8 cellular contexts compared by ENCODE assay signal in the genomic region with DNA sequence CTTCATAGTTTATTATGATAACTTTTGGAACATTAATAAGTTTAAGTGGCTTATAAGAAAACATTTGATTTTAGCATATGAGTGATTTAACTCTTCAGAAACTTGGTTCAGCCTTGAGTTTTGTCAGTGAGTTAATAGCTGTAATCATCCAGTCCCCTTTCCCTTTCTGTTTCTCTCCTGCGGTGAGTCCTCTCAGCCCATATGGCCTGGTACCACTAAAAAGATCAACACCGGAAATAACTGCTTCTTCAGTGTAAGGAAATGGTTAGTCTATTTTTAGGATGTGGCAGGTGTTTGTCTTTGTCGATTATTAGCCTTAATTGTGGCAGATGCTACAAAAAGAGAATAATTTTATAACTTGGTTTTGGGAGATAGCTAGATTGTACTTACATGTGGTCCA.
DNase-seq lines count a peak whose midpoint lies in the region; ATAC-seq, FAIRE-seq and TF ChIP-seq lines count a peak whose summit lies in the region.

No MANE protein-coding gene starts in this region.

- H3K9ac ChIP-seq in endodermal cell (ENCODE audit: extremely low read depth, low read length, poor library complexity, severe bottlenecking): no peak overlapping the region

- no peaks in the 10 kb centered on the region for H3K27me3 Mint-ChIP-seq in activated T-cell treated with anti-CD3 and anti-CD28 coated beads, Interleukin-2, amount 50 U/mL, for 24 hours
- no peaks in the 10 kb centered on the region for H3K27me3 Mint-ChIP-seq in endodermal cell (ENCODE audit: insufficient read depth)

- intact Hi-C loops in mucosa of descending colon (cut with DNase I, micrococcal nuclease): no loop called here

- H3K36me3 ChIP-seq in mucosa of descending colon (ENCODE audit: low read depth): no peaks in the 10 kb centered on the region
- no peaks in the 10 kb centered on the region for H3K36me3 ChIP-seq in endodermal cell (ENCODE audit: control insufficient read depth, insufficient read depth, low read length)

- H3K4me3 ChIP-seq in mucosa of descending colon (no peak overlapping the region), endodermal cell (ENCODE audit: low read length) (no peak overlapping the region)

- no peaks in the 10 kb centered on the region for H3K9me3 Mint-ChIP-seq in activated T-cell treated with anti-CD3 and anti-CD28 coated beads, Interleukin-2, amount 50 U/mL, for 24 hours
- no peaks in the 10 kb centered on the region for H3K9me3 Mint-ChIP-seq in endodermal cell

- TF ChIP-seq CTCF in mucosa of descending colon (IDR thresholded peaks at IDR 0.05) (no peak), endodermal cell (conservative IDR thresholded peaks at IDR 0.05) (no peak)

- H3K27ac Mint-ChIP-seq in activated T-cell treated with anti-CD3 and anti-CD28 coated beads, Interleukin-2, amount 50 U/mL, for 24 hours: peak overlapping the region; percentile 93
- no peak overlapping the region for H3K27ac Mint-ChIP-seq in endodermal cell

- H3K4me1 Mint-ChIP-seq in activated T-cell treated with anti-CD3 and anti-CD28 coated beads, Interleukin-2, amount 50 U/mL, for 24 hours (ENCODE audit: low read depth): peaks cover 56% of the 10 kb centered on the region
- H3K4me1 Mint-ChIP-seq in endodermal cell: peaks cover 3% of the 10 kb centered on the region

- peaks cover 44% of the 10 kb centered on the region for H3K36me3 Mint-ChIP-seq in activated T-cell treated with anti-CD3 and anti-CD28 coated beads, Interleukin-2, amount 50 U/mL, for 24 hours (ENCODE audit: low read depth)
- H3K36me3 Mint-ChIP-seq in endodermal cell (ENCODE audit: low read depth): peaks cover 4% of the 10 kb centered on the region

- ATAC-seq in HG02870 (IDR thresholded peaks at IDR 0.05; ENCODE audit: unreplicated experiment) (peak; percentile 82), mucosa of descending colon (peak; percentile 84)

- no peak for FAIRE-seq in urothelium cell line (lab: Jason Lieb, UNC)

- H3K4me3 Mint-ChIP-seq in activated T-cell treated with anti-CD3 and anti-CD28 coated beads, Interleukin-2, amount 50 U/mL, for 24 hours: peak overlapping the region; percentile 57
- H3K4me3 Mint-ChIP-seq in endodermal cell: no peak overlapping the region

- WGBS in endodermal cell (ENCODE audit: insufficient coverage in 1 of 2, insufficient read length in 1 of 2), 2 experiments: 97 to 100% methylated on average over 1 to 3 of the region's 3 CpGs

- H3K27me3 ChIP-seq in endodermal cell (ENCODE audit: control insufficient read depth, insufficient read depth, low read length, poor library complexity, severe bottlenecking): no peaks in the 10 kb centered on the region

- no peak for DNase-seq in activated T-cell treated with anti-CD3 and anti-CD28 coated beads, Interleukin-2, amount 50 U/mL, for 24 hours
- DNase-seq in activated T-cell treated with anti-CD3 and anti-CD28 coated beads, Interleukin-2, amount 50 U/mL, for 1 hour: no peak
- DNase-seq in NCI-H524 treated with DMSO at 0.1 percent for 48 hours (lab: John Stamatoyannopoulos, UW) (peak; percentile 28), mucosa of descending colon (peak in 1 of 3 donors; percentile 11), endodermal cell (no peak), urothelium cell line (ENCODE audit: low spot score) (no peak)
- DNase-seq in activated CD8-positive, alpha-beta memory T cell treated with anti-CD3 and anti-CD28 coated beads, Interleukin-2, amount 50 U/mL, for 48 hours: no peak

- H3K4me1 ChIP-seq in mucosa of descending colon (ENCODE audit: low read depth) (no peaks in the 10 kb centered on the region), endodermal cell (ENCODE audit: control insufficient read depth, insufficient read depth, low read length) (no peaks in the 10 kb centered on the region)

- H3K9me3 ChIP-seq in mucosa of descending colon (no peaks in the 10 kb centered on the region), endodermal cell (ENCODE audit: control insufficient read depth, low read length) (no peaks in the 10 kb centered on the region)

- H3K27ac ChIP-seq in endodermal cell (ENCODE audit: low read depth, low read length): no peak overlapping the region
